8 cellular contexts compared by ENCODE assay signal in the genomic region with DNA sequence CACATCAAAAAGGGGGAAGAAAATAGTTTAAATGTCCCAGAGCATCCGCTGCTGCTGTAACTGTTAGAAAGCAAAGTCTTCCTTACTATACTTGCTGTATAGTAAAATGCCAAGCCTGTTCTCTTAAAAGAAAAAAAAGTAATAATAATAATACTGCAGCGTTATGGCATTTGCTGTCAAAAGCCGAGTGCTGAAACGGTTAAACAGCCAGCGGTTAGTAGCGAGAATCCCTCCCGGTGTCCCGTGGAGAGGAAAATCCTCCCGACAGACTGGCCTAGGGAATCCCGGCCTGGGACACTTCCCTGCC. TPM values are rescaled to one million over a fixed set of nuclear protein-coding genes. Genes with fewer than 3 reads are reported as not detected.
A peak's percentile ranks its signal among the peaks of the same experiment; 100 is the strongest.
DNase-seq lines count a peak whose midpoint lies in the region; ATAC-seq and TF ChIP-seq lines count a peak whose summit lies in the region.

No MANE protein-coding gene starts in this region.

- peaks cover 38% of the 10 kb centered on the region; the same call in 1 of the 2 replicates for H3K27me3 ChIP-seq in H9 (ENCODE audit: insufficient read depth, low read length)

- no peak for ATAC-seq in GM19455 (IDR thresholded peaks at IDR 0.05; ENCODE audit: unreplicated experiment)
- no peak for ATAC-seq in HG03097 (IDR thresholded peaks at IDR 0.05; ENCODE audit: low FRiP score, unreplicated experiment)

- H2BK20ac ChIP-seq in H9 (ENCODE audit: low read depth, low read length, poor library complexity, severe bottlenecking) = no peak overlapping the region

- H3K27ac ChIP-seq in H9 (ENCODE audit: insufficient read length, low read depth, low read length) = no peak overlapping the region
- peak overlapping the region; percentile 53 for H3K27ac ChIP-seq in VCaP

- no peak overlapping the region for H3K18ac ChIP-seq in H9 (ENCODE audit: insufficient read length, low read depth, low read length)

- H3K27ac Mint-ChIP-seq in H9 = no peak overlapping the region

- no peak for TF ChIP-seq CTCF in H9 (conservative IDR thresholded peaks at IDR 0.05)
- TF ChIP-seq CTCF in VCaP (conservative IDR thresholded peaks at IDR 0.05) = no peak

- no peaks in the 10 kb centered on the region for H3K9me3 ChIP-seq in H9 (ENCODE audit: control insufficient read depth, low read depth, low read length)

- peak overlapping the region; percentile 58 for H3K4me3 ChIP-seq in skeletal muscle cell (ENCODE audit: low read depth, low read length)

- H4K20me1 ChIP-seq in H9 (ENCODE audit: control insufficient read depth, insufficient read depth, insufficient read length) = no peaks in the 10 kb centered on the region

- H3K56ac ChIP-seq in H9 (ENCODE audit: insufficient read length, low read depth, low read length) = no peak overlapping the region

- no peak overlapping the region for H3K14ac ChIP-seq in H9 (ENCODE audit: insufficient read depth, low read length)

- WGBS in H9 (ENCODE audit: extremely low coverage, insufficient read length, low lambda C conversion rate) = no CpG with 5 or more reads among the region's 10 CpGs

- peaks cover 98% of the 10 kb centered on the region for H3K27me3 Mint-ChIP-seq in H9 (ENCODE audit: low read depth)

- peaks cover 17 to 27% of the 10 kb centered on the region in 2 experiments for H3K4me1 Mint-ChIP-seq in H9

- DNase-seq in H9 = no peak
- peak; percentile 42 for DNase-seq in foreskin melanocyte
- DNase-seq in skeletal muscle cell (ENCODE audit: low read depth) = no peak
- DNase-seq in activated effector memory CD4-positive, alpha-beta T cell treated with anti-CD3 and anti-CD28 coated beads, Interleukin-2, amount 50 U/mL, for 16 hours = no peak
- no peak for DNase-seq in COR-L47 (lab: John Stamatoyannopoulos, UW)

- no peaks in the 10 kb centered on the region for H3K79me2 ChIP-seq in H9 (ENCODE audit: insufficient read depth, low read length)

- no peak overlapping the region for H2BK12ac ChIP-seq in H9 (ENCODE audit: insufficient read length, low read depth, low read length)

- H3K4me3 Mint-ChIP-seq in H9 = peak overlapping the region; percentile 69 to 89

- H4K8ac ChIP-seq in H9 (replicated peaks; ENCODE audit: insufficient read length, low read depth, low read length) = no peak overlapping the region

- no peak overlapping the region for H3T11ph ChIP-seq in H9 (ENCODE audit: low read length)

- H3K4ac ChIP-seq in H9 (ENCODE audit: low read depth, low read length) = no peak overlapping the region

- no peak overlapping the region for H2BK15ac ChIP-seq in H9 (ENCODE audit: low read depth, low read length)

- H2AK5ac ChIP-seq in H9 (ENCODE audit: insufficient read length, low read length) = no peak overlapping the region

- H3K9me3 Mint-ChIP-seq in H9 = no peaks in the 10 kb centered on the region

- no peak overlapping the region for H4K91ac ChIP-seq in H9 (ENCODE audit: insufficient read length, low read depth, low read length)

- H3K4me1 ChIP-seq in H9 (ENCODE audit: insufficient read depth, low read length) = peaks cover 3% of the 10 kb centered on the region; the same call in 1 of the 2 replicates

- H2AFZ ChIP-seq in H9 (ENCODE audit: low read length) = no peak overlapping the region

- H3K23ac ChIP-seq in H9 (ENCODE audit: insufficient read length, low read depth, low read length) = no peak overlapping the region

- peak overlapping the region; percentile 61 for H3K4me2 ChIP-seq in H9 (ENCODE audit: insufficient read depth, insufficient read length, low read length)

- H4K5ac ChIP-seq in H9 (ENCODE audit: insufficient read length, low read depth, low read length) = no peak overlapping the region

- H3K23me2 ChIP-seq in H9 (ENCODE audit: insufficient read length, low read depth, low read length, poor library complexity, severe bottlenecking) = peaks cover 10% of the 10 kb centered on the region

- H3K36me3 Mint-ChIP-seq in H9 (ENCODE audit: insufficient read depth in 1 of 3, low read depth in 3 of 3) = no peaks in the 10 kb centered on the region; a peak in 1 of 7 replicates

- H3K9ac ChIP-seq in H9 (ENCODE audit: extremely low read depth, insufficient read length, low read length) = no peak overlapping the region

- H3K79me1 ChIP-seq in H9 (ENCODE audit: insufficient read depth, low read depth, low read length, poor library complexity, severe bottlenecking) = no peaks in the 10 kb centered on the region

- H2BK5ac ChIP-seq in H9 (ENCODE audit: insufficient read length, low read length) = no peak overlapping the region

- no peak overlapping the region for H2BK120ac ChIP-seq in H9 (ENCODE audit: low read depth, low read length, poor library complexity, severe bottlenecking)

RNA-seq across cellular contexts. Expression of a gene that starts 19.5 kb away (rescaled TPM):
- 0.57 and 0.61 TPM in 2 replicates for total RNA-seq in H9 (2021)
